In the genomic region with DNA sequence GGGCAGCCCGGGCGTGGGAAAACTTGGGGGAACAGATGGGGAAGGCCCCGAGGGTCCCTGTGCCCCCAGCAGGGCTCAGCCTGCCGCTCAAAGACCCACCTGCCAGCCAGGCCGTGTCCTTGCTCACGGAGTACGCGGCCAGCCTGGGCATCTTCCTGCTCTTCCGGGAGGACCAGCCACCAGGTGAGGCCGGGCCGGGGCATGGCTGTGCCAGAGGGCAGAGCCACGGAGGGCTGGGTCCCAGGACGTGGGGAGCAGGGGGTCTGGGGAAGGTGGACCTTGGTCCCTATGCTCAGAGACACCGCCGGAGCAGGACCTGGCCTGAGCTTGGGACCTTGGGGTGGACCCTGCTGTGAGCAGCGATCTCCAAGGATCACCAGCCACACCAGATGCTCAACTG, we compare ENCODE assay signal across 37 cellular contexts. TPM values are rescaled to one million over a fixed set of nuclear protein-coding genes. Genes with fewer than 3 reads are reported as not detected.
"Had no signal": no experiment of that assay in that cellular context is flagged by ENCODE, and none has a peak within 500 bp of the region (broad histone marks: within the 10 kb centered on the region; RNA-seq: fewer than 3 reads in every experiment).

No MANE protein-coding gene starts in this region.

- H3K4me1 ChIP-seq: ascending aorta, breast epithelium, colonic mucosa had no signal

- ATAC-seq: activated CD4-positive, alpha-beta T cell treated with anti-CD3 and anti-CD28 coated beads for 36 hours; activated CD4-positive, CD25-positive, alpha-beta regulatory T cell treated with anti-CD3 and anti-CD28 coated beads, Interleukin-2, amount 50 U/mL, for 24 hours; activated naive CD4-positive, alpha-beta T cell treated with anti-CD3 and anti-CD28 coated beads, Interleukin-2, amount 50 U/mL, for 72 hours; activated T-cell treated with anti-CD3 and anti-CD28 coated beads, Interleukin-2, amount 50 U/mL, for 72 hours; gastroesophageal sphincter; T-helper 17 cell had no signal

- H3K27ac Mint-ChIP-seq: activated B cell treated with CpG ODN at 0.5 μM for 24 hours; activated CD4-positive, alpha-beta memory T cell treated with anti-CD3 and anti-CD28 coated beads, Interleukin-2, amount 10 ng/mL, durations not matched to agents 7 days and 5 days; activated CD4-positive, alpha-beta T cell treated with anti-CD3 and anti-CD28 coated beads for 36 hours; activated CD4-positive, alpha-beta T cell treated with anti-CD3 and anti-CD28 coated beads, Interleukin-2, amount 10 ng/mL, durations not matched to agents 24 days and 14 days; activated naive CD4-positive, alpha-beta T cell treated with anti-CD3 and anti-CD28 coated beads, Interleukin-2, amount 10 ng/mL, durations not matched to agents 7 days and 5 days; activated naive CD4-positive, alpha-beta T cell treated with anti-CD3 and anti-CD28 coated beads, Interleukin-2, amount 50 U/mL, for 72 hours; activated naive CD8-positive, alpha-beta T cell treated with anti-CD3 and anti-CD28 coated beads, Interleukin-2, amount 10 ng/mL, durations not matched to agents 7 days and 5 days; activated T-cell treated with anti-CD3 and anti-CD28 coated beads, Interleukin-2, amount 50 U/mL, for 24 hours; activated T-cell treated with anti-CD3 and anti-CD28 coated beads, Interleukin-2, amount 50 U/mL, for 72 hours; brain; T-helper 17 cell; T-helper 2 cell treated with Interferon-gamma antibody and Interleukin-4, amounts not matched to agents 5 μg/mL and 100 μg/mL, for 36 hours had no signal

- H3K27me3 Mint-ChIP-seq: activated B cell treated with CpG ODN at 0.5 μM for 24 hours; activated CD4-positive, alpha-beta memory T cell treated with anti-CD3 and anti-CD28 coated beads, Interleukin-2, amount 10 ng/mL, durations not matched to agents 7 days and 5 days; activated CD4-positive, alpha-beta T cell treated with anti-CD3 and anti-CD28 coated beads for 36 hours; activated CD4-positive, alpha-beta T cell treated with anti-CD3 and anti-CD28 coated beads, Interleukin-2, amount 10 ng/mL, durations not matched to agents 24 days and 14 days; activated naive CD4-positive, alpha-beta T cell treated with anti-CD3 and anti-CD28 coated beads, Interleukin-2, amount 10 ng/mL, durations not matched to agents 7 days and 5 days; activated naive CD8-positive, alpha-beta T cell treated with anti-CD3 and anti-CD28 coated beads, Interleukin-2, amount 10 ng/mL, durations not matched to agents 7 days and 5 days; activated T-cell treated with anti-CD3 and anti-CD28 coated beads, Interleukin-2, amount 50 U/mL, for 24 hours; T-helper 17 cell had no signal

- H3K36me3 ChIP-seq: ascending aorta, breast epithelium, cardiac muscle cell, colonic mucosa, gastroesophageal sphincter, WERI-Rb-1 had no signal

- H3K27me3 ChIP-seq: breast epithelium, cardiac muscle cell, colonic mucosa, esophagus squamous epithelium had no signal

- H3K9me3 Mint-ChIP-seq: activated B cell treated with CpG ODN at 0.5 μM for 24 hours; activated CD4-positive, alpha-beta memory T cell treated with anti-CD3 and anti-CD28 coated beads, Interleukin-2, amount 10 ng/mL, durations not matched to agents 7 days and 5 days; activated CD4-positive, alpha-beta T cell treated with anti-CD3 and anti-CD28 coated beads, Interleukin-2, amount 10 ng/mL, durations not matched to agents 24 days and 14 days; activated naive CD4-positive, alpha-beta T cell treated with anti-CD3 and anti-CD28 coated beads, Interleukin-2, amount 10 ng/mL, durations not matched to agents 7 days and 5 days; activated naive CD4-positive, alpha-beta T cell treated with anti-CD3 and anti-CD28 coated beads, Interleukin-2, amount 50 U/mL, for 72 hours; activated naive CD8-positive, alpha-beta T cell treated with anti-CD3 and anti-CD28 coated beads, Interleukin-2, amount 10 ng/mL, durations not matched to agents 7 days and 5 days; activated T-cell treated with anti-CD3 and anti-CD28 coated beads, Interleukin-2, amount 50 U/mL, for 24 hours; activated T-cell treated with anti-CD3 and anti-CD28 coated beads, Interleukin-2, amount 50 U/mL, for 72 hours; brain; T-helper 2 cell treated with Interferon-gamma antibody and Interleukin-4, amounts not matched to agents 5 μg/mL and 100 μg/mL, for 36 hours had no signal

- H3K36me3 Mint-ChIP-seq: activated naive CD8-positive, alpha-beta T cell treated with anti-CD3 and anti-CD28 coated beads, Interleukin-2, amount 10 ng/mL, durations not matched to agents 7 days and 5 days; brain had no signal

- H3K27ac ChIP-seq: ascending aorta, breast epithelium, cardiac muscle cell, colonic mucosa, epithelial cell of prostate, esophagus squamous epithelium, gastroesophageal sphincter, WERI-Rb-1 had no signal

- H3K4me3 ChIP-seq: ascending aorta, breast epithelium, cardiac muscle cell, colonic mucosa, esophagus squamous epithelium, gastroesophageal sphincter had no signal

- DNase-seq: activated B cell treated with CpG ODN at 0.5 μM for 24 hours; activated CD4-positive, alpha-beta memory T cell treated with anti-CD3 and anti-CD28 coated beads, Interleukin-2, amount 10 ng/mL, durations not matched to agents 7 days and 5 days; activated CD8-positive, alpha-beta memory T cell treated with anti-CD3 and anti-CD28 coated beads, Interleukin-2, amount 50 U/mL, for 48 hours; activated gamma-delta T cell; activated naive CD4-positive, alpha-beta T cell; activated naive CD4-positive, alpha-beta T cell treated with anti-CD3 and anti-CD28 coated beads, Interleukin-2, amount 10 ng/mL, durations not matched to agents 7 days and 5 days; activated naive CD8-positive, alpha-beta T cell treated with anti-CD3 and anti-CD28 coated beads, Interleukin-2, amount 10 ng/mL, durations not matched to agents 7 days and 5 days; activated T-cell treated with anti-CD3 and anti-CD28 coated beads for 4 hours; activated T-cell treated with anti-CD3 and anti-CD28 coated beads, Interleukin-2, amount 50 U/mL, for 24 hours; central memory CD4-positive, alpha-beta T cell; cerebellar nuclear complex; colonic mucosa; effector CD8-positive, alpha-beta T cell; esophagus squamous epithelium; foreskin melanocyte; T-helper 1 cell; T-helper 17 cell; T1000; WERI-Rb-1 had no signal

- H3K4me3 Mint-ChIP-seq: activated B cell treated with CpG ODN at 0.5 μM for 24 hours; activated CD4-positive, alpha-beta memory T cell treated with anti-CD3 and anti-CD28 coated beads, Interleukin-2, amount 10 ng/mL, durations not matched to agents 7 days and 5 days; activated CD4-positive, alpha-beta T cell treated with anti-CD3 and anti-CD28 coated beads for 36 hours; activated CD4-positive, alpha-beta T cell treated with anti-CD3 and anti-CD28 coated beads, Interleukin-2, amount 10 ng/mL, durations not matched to agents 24 days and 14 days; activated naive CD4-positive, alpha-beta T cell treated with anti-CD3 and anti-CD28 coated beads, Interleukin-2, amount 10 ng/mL, durations not matched to agents 7 days and 5 days; activated naive CD8-positive, alpha-beta T cell treated with anti-CD3 and anti-CD28 coated beads, Interleukin-2, amount 10 ng/mL, durations not matched to agents 7 days and 5 days; activated T-cell treated with anti-CD3 and anti-CD28 coated beads, Interleukin-2, amount 50 U/mL, for 24 hours; activated T-cell treated with anti-CD3 and anti-CD28 coated beads, Interleukin-2, amount 50 U/mL, for 72 hours; brain; T-helper 17 cell; T-helper 2 cell treated with Interferon-gamma antibody and Interleukin-4, amounts not matched to agents 5 μg/mL and 100 μg/mL, for 36 hours had no signal

- H3K9me3 ChIP-seq: ascending aorta, breast epithelium, colonic mucosa, esophagus squamous epithelium, gastroesophageal sphincter had no signal

RNA-seq across cellular contexts. Expression of gene ADAD2, which starts 0.5 kb away (rescaled TPM):
- total RNA-seq: activated B cell treated with CpG ODN at 0.5 μM for 24 hours; activated CD4-positive, alpha-beta memory T cell treated with anti-CD3 and anti-CD28 coated beads, Interleukin-2, amount 10 ng/mL, durations not matched to agents 7 days and 5 days; activated CD4-positive, alpha-beta T cell treated with anti-CD3 and anti-CD28 coated beads, Interleukin-2, amount 10 ng/mL, durations not matched to agents 24 days and 14 days; activated naive CD8-positive, alpha-beta T cell treated with anti-CD3 and anti-CD28 coated beads, Interleukin-2, amount 10 ng/mL, durations not matched to agents 7 days and 5 days; ascending aorta; cardiac muscle cell; colonic mucosa; dermis microvascular lymphatic vessel endothelial cell; endothelial cell of umbilical vein; fibroblast of lung; fibroblast of villous mesenchyme; T-helper 17 cell had no signal
- polyA plus RNA-seq: cardiac muscle cell, fibroblast of lung had no signal

RNA-seq across cellular contexts. Expression of gene DNAAF1, which starts 46.4 kb away (rescaled TPM):
- total RNA-seq: activated B cell treated with CpG ODN at 0.5 μM for 24 hours; activated CD4-positive, alpha-beta memory T cell treated with anti-CD3 and anti-CD28 coated beads, Interleukin-2, amount 10 ng/mL, durations not matched to agents 7 days and 5 days; activated CD4-positive, alpha-beta T cell treated with anti-CD3 and anti-CD28 coated beads, Interleukin-2, amount 10 ng/mL, durations not matched to agents 24 days and 14 days; activated naive CD4-positive, alpha-beta T cell treated with anti-CD3 and anti-CD28 coated beads, Interleukin-2, amount 50 U/mL, for 72 hours; activated naive CD8-positive, alpha-beta T cell treated with anti-CD3 and anti-CD28 coated beads, Interleukin-2, amount 10 ng/mL, durations not matched to agents 7 days and 5 days; ascending aorta; endothelial cell of umbilical vein; fibroblast of lung; fibroblast of villous mesenchyme; glomerular endothelial cell; T-helper 17 cell had no signal
- polyA plus RNA-seq: fibroblast of lung had no signal

RNA-seq across cellular contexts. Expression of gene KCNG4, which starts 48.3 kb away (rescaled TPM):
- total RNA-seq: activated B cell treated with CpG ODN at 0.5 μM for 24 hours; activated CD4-positive, alpha-beta memory T cell treated with anti-CD3 and anti-CD28 coated beads, Interleukin-2, amount 10 ng/mL, durations not matched to agents 7 days and 5 days; activated CD4-positive, alpha-beta T cell treated with anti-CD3 and anti-CD28 coated beads for 36 hours; activated CD4-positive, alpha-beta T cell treated with anti-CD3 and anti-CD28 coated beads, Interleukin-2, amount 10 ng/mL, durations not matched to agents 24 days and 14 days; activated naive CD4-positive, alpha-beta T cell treated with anti-CD3 and anti-CD28 coated beads, Interleukin-2, amount 50 U/mL, for 72 hours; activated naive CD8-positive, alpha-beta T cell treated with anti-CD3 and anti-CD28 coated beads, Interleukin-2, amount 10 ng/mL, durations not matched to agents 7 days and 5 days; activated T-cell treated with anti-CD3 and anti-CD28 coated beads, Interleukin-2, amount 50 U/mL, for 72 hours; ascending aorta; breast epithelium; cardiac muscle cell; colonic mucosa; dermis microvascular lymphatic vessel endothelial cell; endothelial cell of umbilical vein; esophagus squamous epithelium; fibroblast of lung; fibroblast of villous mesenchyme; gastroesophageal sphincter; glomerular endothelial cell; T-helper 17 cell had no signal
- polyA plus RNA-seq: cardiac muscle cell, endothelial cell of umbilical vein, esophagus, fibroblast of lung had no signal
